Comparison of ENCODE assay signal across 21 cellular contexts in genomic region chr10:7810443-7810842, GRCh38. TPM values are rescaled to one million over a fixed set of nuclear protein-coding genes. Genes with fewer than 3 reads are reported as not detected.
DNase-seq lines count a peak whose midpoint lies in the region; ATAC-seq, FAIRE-seq and TF ChIP-seq lines count a peak whose summit lies in the region.
"Had no signal": no experiment of that assay in that cellular context is flagged by ENCODE, and none has a peak within 500 bp of the region (broad histone marks: within the 10 kb centered on the region; RNA-seq: fewer than 3 reads in every experiment).

No MANE protein-coding gene starts in this region.

- peaks cover 46% of the 10 kb centered on the region for H3K4me1 ChIP-seq in HepG2 (ENCODE audit: insufficient read depth, low read length)
- no peaks in the 10 kb centered on the region for H3K4me1 ChIP-seq in right lobe of liver
- peaks cover 0 to 10% of the 10 kb centered on the region in 2 donors for H3K4me1 ChIP-seq in thyroid gland
- no peaks in the 10 kb centered on the region for H3K4me1 ChIP-seq in effector memory CD4-positive, alpha-beta T cell (ENCODE audit: control insufficient read depth, insufficient read depth, low read length, poor library complexity, severe bottlenecking)

- TF ChIP-seq EP300 in HepG2 (IDR thresholded peaks at IDR 0.05; ENCODE audit: low read depth in 2 of 2, low read length in 2 of 2) (no peak), HepG2 (CRISPR knock-in tag; IDR thresholded peaks at IDR 0.05; ENCODE audit: borderline replicate concordance) (no peak)

- no peak for TF ChIP-seq CTCF in HepG2 (CRISPR knock-in tag; IDR thresholded peaks at IDR 0.05)
- no peak for TF ChIP-seq CTCF in right lobe of liver (IDR thresholded peaks at IDR 0.05)
- TF ChIP-seq CTCF in WTC11 (IDR thresholded peaks at IDR 0.05): no peak
- TF ChIP-seq CTCF in thyroid gland (IDR thresholded peaks at IDR 0.05): no peak

- no peak for DNase-seq in HepG2 (ENCODE audit: low spot score)
- no peak for DNase-seq in right lobe of liver
- no peak for DNase-seq in WTC11 (ENCODE audit: low spot score)
- DNase-seq in left lobe of liver (ENCODE audit: low spot score): no peak
- peak; percentile 59 to 67 for DNase-seq in thyroid gland
- no peak for DNase-seq in NCI-H774 (lab: John Stamatoyannopoulos, UW)
- DNase-seq in effector memory CD4-positive, alpha-beta T cell: no peak
- DNase-seq in activated CD8-positive, alpha-beta memory T cell treated with anti-CD3 and anti-CD28 coated beads, Interleukin-2, amount 10 ng/mL, durations not matched to agents 7 days and 5 days: no peak
- DNase-seq: CD4-positive, CD25-positive, alpha-beta regulatory T cell; DMS79; GOT3; HCEC 1CT; IMR-90; NCI-H1105; NCI-H146; NCI-H2029; NCI-H226; NCI-H524 treated with DMSO at 0.1 percent for 48 hours; SHP77 had no signal

- H3K27me3 ChIP-seq in HepG2 (ENCODE audit: control insufficient read depth in 1 of 2, insufficient read depth in 2 of 2, low read length in 2 of 2) (no peaks in the 10 kb centered on the region), right lobe of liver (no peaks in the 10 kb centered on the region), thyroid gland (no peaks in the 10 kb centered on the region)
- no peaks in the 10 kb centered on the region for H3K27me3 ChIP-seq in effector memory CD4-positive, alpha-beta T cell (replicated peaks; ENCODE audit: control insufficient read depth, insufficient read depth, low read length, poor library complexity, severe bottlenecking)

- H3K9me3 Mint-ChIP-seq in WTC11: no peaks in the 10 kb centered on the region
- no peaks in the 10 kb centered on the region for H3K9me3 Mint-ChIP-seq in activated CD8-positive, alpha-beta memory T cell treated with anti-CD3 and anti-CD28 coated beads, Interleukin-2, amount 10 ng/mL, durations not matched to agents 7 days and 5 days (ENCODE audit: low read depth)

- H3K79me2 ChIP-seq in HepG2 (ENCODE audit: insufficient read depth, low read length): no peaks in the 10 kb centered on the region

- intact Hi-C loops in HepG2 (cut with micrococcal nuclease; ENCODE audit: unreplicated experiment): no loop called here
- intact Hi-C loops in right lobe of liver (cut with DNase I): no loop called here
- intact Hi-C loops in thyroid gland (cut with DNase I): no loop called here

- H3K27ac ChIP-seq in HepG2 (ENCODE audit: extremely low read length, insufficient read depth, low read length) (no peak overlapping the region), right lobe of liver (no peak overlapping the region), thyroid gland (no peak overlapping the region)
- H3K27ac ChIP-seq in effector memory CD4-positive, alpha-beta T cell (ENCODE audit: insufficient read depth, low read length, poor library complexity, severe bottlenecking): no peak overlapping the region

- POLR2A ChIA-PET in HepG2 (lab: Yijun Ruan, JAX): interaction anchor here (2.8 kb wide), 1 partner anchor 8 kb away, joined by 10 read pairs; the partner anchor contains the start of gene TAF3
- POLR2A ChIA-PET in WTC11 (lab: Charles Lee): no interaction called here

- H3K4me3 ChIP-seq in HepG2 (replicated peaks in 1 of 3; ENCODE audit: insufficient read depth in 1 of 3, low read depth in 2 of 3, low read length in 3 of 3) (no peak overlapping the region), right lobe of liver (no peak overlapping the region), thyroid gland (replicated peaks in 1 of 3) (no peak overlapping the region)
- H3K4me3 ChIP-seq in effector memory CD4-positive, alpha-beta T cell (ENCODE audit: insufficient read depth, low read depth, low read length, poor library complexity, severe bottlenecking): no peak overlapping the region

- H3K4me1 Mint-ChIP-seq in WTC11: peaks cover 17% of the 10 kb centered on the region
- no peaks in the 10 kb centered on the region for H3K4me1 Mint-ChIP-seq in activated CD8-positive, alpha-beta memory T cell treated with anti-CD3 and anti-CD28 coated beads, Interleukin-2, amount 10 ng/mL, durations not matched to agents 7 days and 5 days

- peak overlapping the region; percentile 2; the same call in 1 of the 2 replicates for H3K27ac Mint-ChIP-seq in WTC11
- no peak overlapping the region for H3K27ac Mint-ChIP-seq in activated CD8-positive, alpha-beta memory T cell treated with anti-CD3 and anti-CD28 coated beads, Interleukin-2, amount 10 ng/mL, durations not matched to agents 7 days and 5 days

- ATAC-seq in HepG2 (peak; percentile 5; the same call in 1 of the 3 replicates), right lobe of liver (no peak), WTC11 (no peak), left lobe of liver (peak; percentile 18)
- ATAC-seq in activated CD8-positive, alpha-beta memory T cell treated with anti-CD3 and anti-CD28 coated beads, Interleukin-2, amount 10 ng/mL, durations not matched to agents 7 days and 5 days: no peak

- TF ChIP-seq POLR2A in HepG2 (IDR thresholded peaks at IDR 0.05; ENCODE audit: insufficient read depth in 1 of 2, low read depth in 2 of 2, low read length in 2 of 2): no peak
- TF ChIP-seq POLR2A in right lobe of liver (IDR thresholded peaks at IDR 0.05): no peak
- peak in 1 of 2 donors; percentile 24 for TF ChIP-seq POLR2A in thyroid gland (IDR thresholded peaks at IDR 0.05)

- no TSS peak for BruUV-seq in HepG2 (replicated peaks; lab: Mats Ljungman, UMichigan)

- H2AFZ ChIP-seq in HepG2 (ENCODE audit: low read length): no peak overlapping the region

- peaks cover 17% of the 10 kb centered on the region for H3K36me3 Mint-ChIP-seq in WTC11
- peaks cover 12% of the 10 kb centered on the region for H3K36me3 Mint-ChIP-seq in activated CD8-positive, alpha-beta memory T cell treated with anti-CD3 and anti-CD28 coated beads, Interleukin-2, amount 10 ng/mL, durations not matched to agents 7 days and 5 days

- no peak overlapping the region for H3K9ac ChIP-seq in HepG2 (ENCODE audit: insufficient read depth, low read depth, low read length)

- WGBS in HepG2 (ENCODE audit: low lambda C conversion rate): 85% methylated on average over 7 of the region's 7 CpGs
- 76% methylated on average over 6 of the region's 7 CpGs for WGBS in right lobe of liver (ENCODE audit: insufficient coverage, low coverage, low lambda C conversion rate, missing lambda C conversion rate)
- 39 to 46% methylated on average over 7 of the region's 7 CpGs for WGBS in thyroid gland, 2 donors

- CTCF ChIA-PET in HepG2 (lab: Yijun Ruan, JAX; ENCODE audit: low intra/inter-chr PET ratio, low total read pairs) (no interaction called here), WTC11 (lab: Charles Lee) (interaction anchor here (0.8 kb wide), 1 partner anchor 123 kb away, joined by 3 read pairs; no protein-coding TSS in a partner anchor)
- CTCF ChIA-PET in activated CD8-positive, alpha-beta memory T cell treated with anti-CD3 and anti-CD28 coated beads, Interleukin-2, amount 10 ng/mL, durations not matched to agents 7 days and 5 days (lab: Charles Lee): interaction anchor here (1.5 kb wide), 1 partner anchor 22 kb away, joined by 5 read pairs; the partner anchor contains the start of genes ATP5F1C and KIN

- H3K36me3 ChIP-seq in HepG2 (replicated peaks in 1 of 2; ENCODE audit: control insufficient read depth in 1 of 2, insufficient read depth in 2 of 2, low read length in 2 of 2) (peaks cover 2 to 19% of the 10 kb centered on the region in 2 experiments; a peak in 3 of 5 replicates), right lobe of liver (peaks cover 6 to 22% (median 12%) of the 10 kb centered on the region in 4 donors), thyroid gland (peaks cover 6 to 17% of the 10 kb centered on the region in 2 donors)
- H3K36me3 ChIP-seq in effector memory CD4-positive, alpha-beta T cell (ENCODE audit: control insufficient read depth, insufficient read depth, low read length): peaks cover 16% of the 10 kb centered on the region

- no peak overlapping the region for H3K4me3 Mint-ChIP-seq in WTC11
- H3K4me3 Mint-ChIP-seq in activated CD8-positive, alpha-beta memory T cell treated with anti-CD3 and anti-CD28 coated beads, Interleukin-2, amount 10 ng/mL, durations not matched to agents 7 days and 5 days: no peak overlapping the region
- H3K4me3 Mint-ChIP-seq: CD4-positive, CD25-positive, alpha-beta regulatory T cell had no signal

- H3K9me3 ChIP-seq in HepG2 (ENCODE audit: low read length) (no peaks in the 10 kb centered on the region), right lobe of liver (no peaks in the 10 kb centered on the region), thyroid gland (no peaks in the 10 kb centered on the region)
- no peaks in the 10 kb centered on the region for H3K9me3 ChIP-seq in effector memory CD4-positive, alpha-beta T cell (ENCODE audit: control insufficient read depth, low read length)

- in situ Hi-C loops in HepG2 (cut with HindIII; ENCODE audit: extremely low pct_ligation_motif_present, low pct_unique_long_range_greater_than_20kb): no loop called here

- H3K4me2 ChIP-seq in HepG2 (ENCODE audit: low read depth, low read length): no peak overlapping the region

- no peaks in the 10 kb centered on the region for H4K20me1 ChIP-seq in HepG2 (ENCODE audit: insufficient read depth, low read length)

- peaks cover 8% of the 10 kb centered on the region; the same call in 1 of the 2 replicates for H3K27me3 Mint-ChIP-seq in WTC11 (ENCODE audit: low read depth)
- no peaks in the 10 kb centered on the region for H3K27me3 Mint-ChIP-seq in activated CD8-positive, alpha-beta memory T cell treated with anti-CD3 and anti-CD28 coated beads, Interleukin-2, amount 10 ng/mL, durations not matched to agents 7 days and 5 days

- no peak for FAIRE-seq in HepG2 (lab: Jason Lieb, UNC)
- FAIRE-seq: GM19239, HTR-8/SVneo had no signal

- no peak for TF ChIP-seq RAD21 in HepG2 (CRISPR knock-in tag; IDR thresholded peaks at IDR 0.05)

RNA-seq across cellular contexts. Expression of gene TAF3, which starts 7.9 kb away (rescaled TPM):
- total RNA-seq in HepG2 (2016; rRNA removed; fragmentation: Illumina TruSeq; extraction: Trizol): 2.9 TPM in 2 replicates
- total RNA-seq in HepG2 (2016; cell fraction: cytosol; rRNA removed; fragmentation: Illumina TruSeq; extraction: Trizol; ENCODE audit: low read depth): 0.35 and 0.40 TPM in 2 replicates
- 2.5 and 2.6 TPM in 2 replicates for total RNA-seq in HepG2 (2016; cell fraction: insoluble cytoplasmic fraction; rRNA removed; fragmentation: Illumina TruSeq; extraction: Trizol)
- total RNA-seq in HepG2 (2016; cell fraction: membrane; rRNA removed; fragmentation: Illumina TruSeq; extraction: Trizol): 1.9 and 2.1 TPM in 2 replicates
- 4.4 TPM in 2 replicates for total RNA-seq in HepG2 (2016; cell fraction: nucleus; rRNA removed; fragmentation: Illumina TruSeq; extraction: Trizol)
- 1.4 and 1.7 TPM in 2 replicates for polyA plus RNA-seq in HepG2 (2011; rRNA removed)
- 0.83 and 1.2 TPM in 2 replicates for polyA plus RNA-seq in HepG2 (2011; cell fraction: cytosol; rRNA removed)
- polyA plus RNA-seq in HepG2 (2011; cell fraction: nucleus; rRNA removed): 1.3 and 1.4 TPM in 2 replicates
- polyA plus RNA-seq in HepG2 (2012): 3.9 and 4.1 TPM in 2 replicates
- 0.37 and 0.44 TPM in 2 replicates for polyA plus RNA-seq in HepG2 (2016; cell fraction: cytosol; fragmentation: Illumina TruSeq; extraction: Trizol; ENCODE audit: low read depth)
- 5.2 and 6.4 TPM in 2 replicates for polyA plus RNA-seq in HepG2 (2016; cell fraction: insoluble cytoplasmic fraction; fragmentation: Illumina TruSeq; extraction: Trizol; ENCODE audit: low read depth)
- 1.3 and 1.7 TPM in 2 replicates for polyA plus RNA-seq in HepG2 (2016; cell fraction: membrane; fragmentation: Illumina TruSeq; extraction: Trizol; ENCODE audit: low read depth)
- 5.2 and 5.9 TPM in 2 replicates for polyA plus RNA-seq in HepG2 (2016; cell fraction: nucleus; fragmentation: Illumina TruSeq; extraction: Trizol; ENCODE audit: insufficient read depth, low read depth)
- polyA minus RNA-seq in HepG2 (2011; rRNA and poly(A)+ RNA removed; ENCODE audit: low replicate concordance): 1.3 and 2.4 TPM in 2 replicates
- 1.5 and 2.0 TPM in 2 replicates for polyA minus RNA-seq in HepG2 (2011; cell fraction: cytosol; rRNA and poly(A)+ RNA removed)
- polyA minus RNA-seq in HepG2 (2011; cell fraction: nucleus; rRNA and poly(A)+ RNA removed): 6.8 and 7.2 TPM in 2 replicates
- 1 to 10 TPM; 1.9 to 3.5 (median 3.0) TPM for total RNA-seq in right lobe of liver
- total RNA-seq in WTC11 (2021): 8.0 to 8.9 TPM (median 8.1 TPM) in 3 replicates
- 3.1 TPM for total RNA-seq in left lobe of liver
- 10 to 100 TPM in 1 of 4 donors, 1 to 10 TPM in 3; 6.7 to 11.0 (median 8.6) TPM for total RNA-seq in thyroid gland
- total RNA-seq in activated CD8-positive, alpha-beta memory T cell treated with anti-CD3 and anti-CD28 coated beads, Interleukin-2, amount 10 ng/mL, durations not matched to agents 7 days and 5 days: 10 to 100 TPM; 15.6 to 15.8 TPM

RNA-seq across cellular contexts. Expression of gene ATP5F1C, which starts 22.5 kb away (rescaled TPM):
- 416 and 578 TPM in 2 replicates for total RNA-seq in HepG2 (2016; rRNA removed; fragmentation: Illumina TruSeq; extraction: Trizol)
- total RNA-seq in HepG2 (2016; cell fraction: cytosol; rRNA removed; fragmentation: Illumina TruSeq; extraction: Trizol; ENCODE audit: low read depth): 310 and 312 TPM in 2 replicates
- total RNA-seq in HepG2 (2016; cell fraction: insoluble cytoplasmic fraction; rRNA removed; fragmentation: Illumina TruSeq; extraction: Trizol): 377 and 636 TPM in 2 replicates
- total RNA-seq in HepG2 (2016; cell fraction: membrane; rRNA removed; fragmentation: Illumina TruSeq; extraction: Trizol): 216 and 241 TPM in 2 replicates
- 154 and 197 TPM in 2 replicates for total RNA-seq in HepG2 (2016; cell fraction: nucleus; rRNA removed; fragmentation: Illumina TruSeq; extraction: Trizol)
- 306 and 407 TPM in 2 replicates for polyA plus RNA-seq in HepG2 (2011; rRNA removed)
- polyA plus RNA-seq in HepG2 (2011; cell fraction: cytosol; rRNA removed): 194 and 253 TPM in 2 replicates
- 103 and 113 TPM in 2 replicates for polyA plus RNA-seq in HepG2 (2011; cell fraction: nucleus; rRNA removed)
- polyA plus RNA-seq in HepG2 (2012): 284 and 407 TPM in 2 replicates
- polyA plus RNA-seq in HepG2 (2016; cell fraction: cytosol; fragmentation: Illumina TruSeq; extraction: Trizol; ENCODE audit: low read depth): 133 and 146 TPM in 2 replicates
- 505 and 556 TPM in 2 replicates for polyA plus RNA-seq in HepG2 (2016; cell fraction: insoluble cytoplasmic fraction; fragmentation: Illumina TruSeq; extraction: Trizol; ENCODE audit: low read depth)
- polyA plus RNA-seq in HepG2 (2016; cell fraction: membrane; fragmentation: Illumina TruSeq; extraction: Trizol; ENCODE audit: low read depth): 146 and 154 TPM in 2 replicates
- polyA plus RNA-seq in HepG2 (2016; cell fraction: nucleus; fragmentation: Illumina TruSeq; extraction: Trizol; ENCODE audit: insufficient read depth, low read depth): 214 and 230 TPM in 2 replicates
- 118 and 140 TPM in 2 replicates for polyA minus RNA-seq in HepG2 (2011; rRNA and poly(A)+ RNA removed; ENCODE audit: low replicate concordance)
- 138 and 142 TPM in 2 replicates for polyA minus RNA-seq in HepG2 (2011; cell fraction: cytosol; rRNA and poly(A)+ RNA removed)
- 96.7 and 139 TPM in 2 replicates for polyA minus RNA-seq in HepG2 (2011; cell fraction: nucleus; rRNA and poly(A)+ RNA removed)
- 100 to 1,000 TPM; 177 to 376 (median 210) TPM for total RNA-seq in right lobe of liver
- total RNA-seq in WTC11 (2021): 262 to 288 TPM (median 270 TPM) in 3 replicates
- total RNA-seq in left lobe of liver: 168 TPM
- 100 to 1,000 TPM; 279 to 417 (median 352) TPM for total RNA-seq in thyroid gland
- 100 to 1,000 TPM; 285 to 287 TPM for total RNA-seq in activated CD8-positive, alpha-beta memory T cell treated with anti-CD3 and anti-CD28 coated beads, Interleukin-2, amount 10 ng/mL, durations not matched to agents 7 days and 5 days

RNA-seq across cellular contexts. Expression of gene KIN, which starts 22.6 kb away (rescaled TPM):
- total RNA-seq in HepG2 (2016; rRNA removed; fragmentation: Illumina TruSeq; extraction: Trizol) (23.2 and 34.6 TPM in 2 replicates), right lobe of liver (1 to 10 TPM; 2.3 to 4.3 (median 3.4) TPM), WTC11 (2021) (13.1 to 17.9 TPM (median 13.5 TPM) in 3 replicates), left lobe of liver (2.6 TPM), thyroid gland (10 to 100 TPM in 1 of 4 donors, 1 to 10 TPM in 3; 7.5 to 10.2 (median 8.1) TPM)
- total RNA-seq in HepG2 (2016; cell fraction: cytosol; rRNA removed; fragmentation: Illumina TruSeq; extraction: Trizol; ENCODE audit: low read depth): 6.2 and 6.5 TPM in 2 replicates
- 23.1 and 32.6 TPM in 2 replicates for total RNA-seq in HepG2 (2016; cell fraction: insoluble cytoplasmic fraction; rRNA removed; fragmentation: Illumina TruSeq; extraction: Trizol)
- 4.8 and 7.1 TPM in 2 replicates for total RNA-seq in HepG2 (2016; cell fraction: membrane; rRNA removed; fragmentation: Illumina TruSeq; extraction: Trizol)
- 13.7 and 13.9 TPM in 2 replicates for total RNA-seq in HepG2 (2016; cell fraction: nucleus; rRNA removed; fragmentation: Illumina TruSeq; extraction: Trizol)
- polyA plus RNA-seq in HepG2 (2011; rRNA removed): 3.8 and 4.9 TPM in 2 replicates
- polyA plus RNA-seq in HepG2 (2011; cell fraction: cytosol; rRNA removed): 0.99 and 1.8 TPM in 2 replicates
- 3.1 and 4.2 TPM in 2 replicates for polyA plus RNA-seq in HepG2 (2011; cell fraction: nucleus; rRNA removed)
- polyA plus RNA-seq in HepG2 (2012): 7.4 and 9.5 TPM in 2 replicates
- 2.2 and 2.8 TPM in 2 replicates for polyA plus RNA-seq in HepG2 (2016; cell fraction: cytosol; fragmentation: Illumina TruSeq; extraction: Trizol; ENCODE audit: low read depth)
- 37.5 and 38.1 TPM in 2 replicates for polyA plus RNA-seq in HepG2 (2016; cell fraction: insoluble cytoplasmic fraction; fragmentation: Illumina TruSeq; extraction: Trizol; ENCODE audit: low read depth)
- polyA plus RNA-seq in HepG2 (2016; cell fraction: membrane; fragmentation: Illumina TruSeq; extraction: Trizol; ENCODE audit: low read depth): 2.8 and 5.0 TPM in 2 replicates
- polyA plus RNA-seq in HepG2 (2016; cell fraction: nucleus; fragmentation: Illumina TruSeq; extraction: Trizol; ENCODE audit: insufficient read depth, low read depth): 28.2 and 28.5 TPM in 2 replicates
- 1.4 and 2.1 TPM in 2 replicates for polyA minus RNA-seq in HepG2 (2011; rRNA and poly(A)+ RNA removed; ENCODE audit: low replicate concordance)
- polyA minus RNA-seq in HepG2 (2011; cell fraction: cytosol; rRNA and poly(A)+ RNA removed): 0.79 and 3.4 TPM in 2 replicates
- polyA minus RNA-seq in HepG2 (2011; cell fraction: nucleus; rRNA and poly(A)+ RNA removed): 15.2 and 16.6 TPM in 2 replicates
- 10 to 100 TPM; 12.9 to 15.0 TPM for total RNA-seq in activated CD8-positive, alpha-beta memory T cell treated with anti-CD3 and anti-CD28 coated beads, Interleukin-2, amount 10 ng/mL, durations not matched to agents 7 days and 5 days

Comparison
In these comparisons a context has a peak if more than half of its experiments do, and no peak if none do; other contexts are left out.
1. ATAC-seq: peak in HepG2 (single experiment) and left lobe of liver (single experiment); none in right lobe of liver (0 of 4), WTC11 (single experiment) and activated CD8-positive, alpha-beta memory T cell treated with anti-CD3 and anti-CD28 coated beads, Interleukin-2, amount 10 ng/mL, durations not matched to agents 7 days and 5 days (single experiment).
2. DNase-seq: peak in thyroid gland (2 of 2); none in HepG2 (single experiment), right lobe of liver (0 of 3), WTC11 (single experiment), left lobe of liver (single experiment), NCI-H774 (single experiment), effector memory CD4-positive, alpha-beta T cell (0 of 3) and activated CD8-positive, alpha-beta memory T cell treated with anti-CD3 and anti-CD28 coated beads, Interleukin-2, amount 10 ng/mL, durations not matched to agents 7 days and 5 days (single experiment).